In genomic region chr2:29723255-29724001, GRCh38 we compare ENCODE assay signal across 1 cellular context.
TF ChIP-seq lines count a peak whose summit lies in the region.

No MANE protein-coding gene starts in this region.

TF ChIP-seq in GM12878, 131 proteins besides CTCF, POLR2A, EP300 and RAD21 (continued from another document):
- TF ChIP-seq USF1 (IDR thresholded peaks at IDR 0.05; ENCODE audit: borderline replicate concordance, extremely low read length, insufficient read depth, low read depth, low read length) (no peak), DPF2 (IDR thresholded peaks at IDR 0.05) (peak; percentile 63; the same call in 1 of the 2 replicates), SKIL (IDR thresholded peaks at IDR 0.05; ENCODE audit: low read depth, poor library complexity, severe bottlenecking) (peak; percentile 92), MTA3 (IDR thresholded peaks at IDR 0.05; ENCODE audit: borderline replicate concordance, low read length) (0 out of 2 replicates have a peak, but pooled peaks have one; percentile 23), ZBED1 (IDR thresholded peaks at IDR 0.05; ENCODE audit: borderline replicate concordance) (peak; percentile 77), ZBTB40 (IDR thresholded peaks at IDR 0.05; ENCODE audit: borderline replicate concordance) (0 out of 2 replicates have a peak, but pooled peaks have one; percentile 11), BHLHE40 (IDR thresholded peaks at IDR 0.05; ENCODE audit: borderline replicate concordance in 1 of 2, low read depth in 2 of 2, low read length in 1 of 2) (peak; percentile 46 to 62; a peak in 2 of 4 replicates), NBN (IDR thresholded peaks at IDR 0.05) (0 out of 2 replicates have a peak, but pooled peaks have one; percentile 32), NFIC (IDR thresholded peaks at IDR 0.05; ENCODE audit: low read depth, low read length) (peak; percentile 87; the same call in 1 of the 2 replicates), MEF2B (IDR thresholded peaks at IDR 0.05; ENCODE audit: partially characterized antibody, poor library complexity, severe bottlenecking) (peak; percentile 96), ZNF217 (IDR thresholded peaks at IDR 0.05) (peak; percentile 82; the same call in 1 of the 2 replicates), BCL11A (IDR thresholded peaks at IDR 0.05; ENCODE audit: low read depth, low read length) (peak; percentile 59; the same call in 1 of the 2 replicates), JUND (IDR thresholded peaks at IDR 0.05; ENCODE audit: low read depth, low read length) (peak; percentile 79; the same call in 1 of the 2 replicates), ATF2 (IDR thresholded peaks at IDR 0.05; ENCODE audit: low read length) (peak; percentile 85), SUZ12 (IDR thresholded peaks at IDR 0.05; ENCODE audit: unreplicated experiment) (no peak), CEBPB (IDR thresholded peaks at IDR 0.05; ENCODE audit: borderline replicate concordance in 1 of 2, low read depth in 2 of 2, low read length in 2 of 2) (no peak), RELB (IDR thresholded peaks at IDR 0.05; ENCODE audit: low read depth) (peak; percentile 70; the same call in 1 of the 2 replicates), E2F8 (IDR thresholded peaks at IDR 0.05; ENCODE audit: low read depth, partially characterized antibody) (no peak), ZBTB33 (IDR thresholded peaks at IDR 0.05) (no peak), RELA (IDR thresholded peaks at IDR 0.05; ENCODE audit: borderline replicate concordance, partially characterized antibody) (no peak), HDAC6 (IDR thresholded peaks at IDR 0.05; ENCODE audit: unreplicated experiment) (no peak)
